Comparison of ENCODE assay signal across 8 cellular contexts in the genomic region with DNA sequence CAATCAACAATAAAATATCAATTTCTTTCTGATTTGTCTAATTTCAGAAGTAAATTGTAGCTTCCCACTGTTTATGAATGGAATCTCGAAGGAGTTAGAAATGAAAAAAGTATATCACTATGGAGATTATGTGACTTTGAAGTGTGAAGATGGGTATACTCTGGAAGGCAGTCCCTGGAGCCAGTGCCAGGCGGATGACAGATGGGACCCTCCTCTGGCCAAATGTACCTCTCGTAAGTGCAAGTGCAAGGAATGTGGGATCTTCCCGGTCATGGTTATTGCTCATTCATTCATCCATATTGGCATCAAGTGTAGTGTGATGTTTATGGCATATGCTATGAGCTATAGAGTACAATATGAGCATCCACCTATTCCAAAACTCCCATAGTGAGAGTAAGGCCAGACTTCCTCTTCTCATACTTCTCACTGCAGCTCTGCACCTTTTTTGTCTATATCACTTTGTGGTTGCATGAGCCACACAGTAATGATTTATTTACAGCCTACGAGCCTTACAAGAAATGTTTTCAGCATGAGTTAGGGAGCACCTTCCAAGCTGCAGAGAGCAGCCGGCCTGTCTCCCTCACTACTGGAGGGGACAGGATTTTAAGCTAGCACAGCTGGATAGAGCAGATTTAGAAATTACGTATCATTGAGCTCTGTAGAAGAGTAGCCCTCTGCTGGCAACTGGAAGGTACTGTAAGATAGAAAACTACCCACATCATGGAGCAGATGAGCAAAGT. TPM values are rescaled to one million over a fixed set of nuclear protein-coding genes. Genes with fewer than 3 reads are reported as not detected.
A peak's percentile ranks its signal among the peaks of the same experiment; 100 is the strongest.
DNase-seq lines count a peak whose midpoint lies in the region; ATAC-seq, FAIRE-seq and TF ChIP-seq lines count a peak whose summit lies in the region.

No MANE protein-coding gene starts in this region.

- CTCF ChIA-PET in OCI-LY7 (lab: Charles Lee; ENCODE audit: unreplicated experiment) (interaction anchor here (0.6 to 1.3 kb wide), 3 partner anchors 9 to 349 kb away, joined by 3 to 4 read pairs (median 3); no protein-coding TSS in a partner anchor), HepG2 (lab: Yijun Ruan, JAX; ENCODE audit: low intra/inter-chr PET ratio, low total read pairs) (interaction anchor here (1.0 to 2.3 kb wide), 2 partner anchors 16 to 41 kb away, joined by 3 to 17 read pairs; no protein-coding TSS in a partner anchor)

- peak; percentile 4 for DNase-seq in activated gamma-delta T cell treated with Interleukin-2 at 50 U/mL for 16 hours
- no peak for DNase-seq in activated gamma-delta T cell (lab: John Stamatoyannopoulos, UW)
- peak; percentile 41 for DNase-seq in HuH-7 (ENCODE audit: low spot score)
- DNase-seq in OCI-LY7 (ENCODE audit: low spot score) = peak; percentile 67
- DNase-seq in cerebellar cortex (ENCODE audit: low spot score) = peak; percentile 13
- peak; percentile 35 for DNase-seq in HepG2 (ENCODE audit: low spot score)
- no peak for DNase-seq in tibial artery

- FAIRE-seq in HepG2 (lab: Jason Lieb, UNC) = peak; percentile 66

- no peaks in the 10 kb centered on the region for H3K9me2 ChIP-seq in OCI-LY7 (ENCODE audit: insufficient read depth, low read length)

- no TSS peak for BruUV-seq in OCI-LY7 (replicated peaks; lab: Mats Ljungman, UMichigan)
- BruUV-seq in HepG2 (replicated peaks; lab: Mats Ljungman, UMichigan) = no TSS peak

- H3K4me2 ChIP-seq in OCI-LY7 (ENCODE audit: low read length) = no peak overlapping the region
- H3K4me2 ChIP-seq in HepG2 (ENCODE audit: low read depth, low read length) = no peak overlapping the region

- TF ChIP-seq CTCF in OCI-LY7 (conservative IDR thresholded peaks at IDR 0.05; ENCODE audit: low read length) (peak; percentile 84), HepG2 (CRISPR knock-in tag; IDR thresholded peaks at IDR 0.05) (peak; percentile 63), tibial artery (IDR thresholded peaks at IDR 0.05) (peak; percentile 39 to 69)

- POLR2A ChIA-PET in OCI-LY7 (lab: Charles Lee) = interaction anchor here (0.7 to 1.5 kb wide), 3 partner anchors 10 to 242 kb away, joined by 5 to 7 read pairs (median 5); no protein-coding TSS in a partner anchor
- POLR2A ChIA-PET in HepG2 (lab: Yijun Ruan, JAX) = no interaction called here

- H3K9me3 ChIP-seq in OCI-LY7 (ENCODE audit: low read length) (no peaks in the 10 kb centered on the region), HepG2 (ENCODE audit: low read length) (no peaks in the 10 kb centered on the region), tibial artery (no peaks in the 10 kb centered on the region)

- H4K20me1 ChIP-seq in OCI-LY7 (ENCODE audit: insufficient read depth, low read length) = no peaks in the 10 kb centered on the region
- H4K20me1 ChIP-seq in HepG2 (ENCODE audit: insufficient read depth, low read length) = no peaks in the 10 kb centered on the region

- H3K27ac ChIP-seq in OCI-LY7 (ENCODE audit: low read depth, low read length, poor library complexity, severe bottlenecking) (no peak overlapping the region), HepG2 (ENCODE audit: extremely low read length, insufficient read depth, low read length) (no peak overlapping the region), tibial artery (no peak overlapping the region)

- H3K27me3 ChIP-seq in HepG2 (ENCODE audit: control insufficient read depth in 1 of 2, insufficient read depth in 2 of 2, low read length in 2 of 2) (no peaks in the 10 kb centered on the region), tibial artery (no peaks in the 10 kb centered on the region)

- peak; percentile 25; the same call in 1 of the 2 replicates for TF ChIP-seq RAD21 in HepG2 (CRISPR knock-in tag; IDR thresholded peaks at IDR 0.05)

- intact Hi-C loops in OCI-LY7 (cut with micrococcal nuclease; ENCODE audit: unreplicated experiment) (no loop called here), HepG2 (cut with micrococcal nuclease; ENCODE audit: unreplicated experiment) (loop anchor here (1.0 to 2.0 kb wide), 2 partner anchors 41 to 79 kb away; no protein-coding TSS in a partner anchor), tibial artery (cut with DNase I; ENCODE audit: low total_unique reads) (no loop called here)

- in situ Hi-C loops in HepG2 (cut with HindIII; ENCODE audit: extremely low pct_ligation_motif_present, low pct_unique_long_range_greater_than_20kb) = no loop called here

- ATAC-seq in GM21619 (IDR thresholded peaks at IDR 0.05; ENCODE audit: unreplicated experiment) (peak; percentile 93), HepG2 (peak; percentile 94)

- H3K4me3 ChIP-seq in OCI-LY7 (ENCODE audit: low read depth, low read length, poor library complexity, severe bottlenecking) (no peak overlapping the region), HepG2 (replicated peaks in 1 of 3; ENCODE audit: insufficient read depth in 1 of 3, low read depth in 2 of 3, low read length in 3 of 3) (no peak overlapping the region), tibial artery (no peak overlapping the region)

- no peak overlapping the region for H3K9ac ChIP-seq in HepG2 (ENCODE audit: insufficient read depth, low read depth, low read length)

- TF ChIP-seq EP300 in HepG2 (IDR thresholded peaks at IDR 0.05; ENCODE audit: low read depth in 2 of 2, low read length in 2 of 2) (no peak), HepG2 (CRISPR knock-in tag; IDR thresholded peaks at IDR 0.05; ENCODE audit: borderline replicate concordance) (no peak)

- no peak for TF ChIP-seq POLR2A in HepG2 (IDR thresholded peaks at IDR 0.05; ENCODE audit: insufficient read depth in 1 of 2, low read depth in 2 of 2, low read length in 2 of 2)

- WGBS in HepG2 (ENCODE audit: low lambda C conversion rate) = 27% methylated on average over 6 of the region's 7 CpGs

- H3K4me1 ChIP-seq in OCI-LY7 (ENCODE audit: insufficient read depth, low read length, poor library complexity, severe bottlenecking) (no peaks in the 10 kb centered on the region), HepG2 (ENCODE audit: insufficient read depth, low read length) (no peaks in the 10 kb centered on the region), tibial artery (no peaks in the 10 kb centered on the region)

- H3K36me3 ChIP-seq in OCI-LY7 (ENCODE audit: insufficient read depth, low read length) (no peaks in the 10 kb centered on the region), HepG2 (replicated peaks in 1 of 2; ENCODE audit: control insufficient read depth in 1 of 2, insufficient read depth in 2 of 2, low read length in 2 of 2) (no peaks in the 10 kb centered on the region), tibial artery (no peaks in the 10 kb centered on the region)

- H2AFZ ChIP-seq in OCI-LY7 (ENCODE audit: low read length) = no peak overlapping the region
- H2AFZ ChIP-seq in HepG2 (ENCODE audit: low read length) = no peak overlapping the region

- no peaks in the 10 kb centered on the region for H3K79me2 ChIP-seq in OCI-LY7 (ENCODE audit: insufficient read depth, low read depth, low read length)
- H3K79me2 ChIP-seq in HepG2 (ENCODE audit: insufficient read depth, low read length) = no peaks in the 10 kb centered on the region

TF ChIP-seq in HepG2, 621 proteins besides CTCF, POLR2A, EP300 and RAD21:
- TF ChIP-seq TAF15 (IDR thresholded peaks at IDR 0.05; ENCODE audit: low read depth, low read length, poor library complexity, severe bottlenecking) (no peak), SKI (IDR thresholded peaks at IDR 0.05; ENCODE audit: partially characterized antibody) (no peak), SMC3 (IDR thresholded peaks at IDR 0.05; ENCODE audit: low read length) (peak; percentile 55), STAG1 (CRISPR knock-in tag; IDR thresholded peaks at IDR 0.05) (peak; percentile 46)
- TF ChIP-seq, protein P1, sequence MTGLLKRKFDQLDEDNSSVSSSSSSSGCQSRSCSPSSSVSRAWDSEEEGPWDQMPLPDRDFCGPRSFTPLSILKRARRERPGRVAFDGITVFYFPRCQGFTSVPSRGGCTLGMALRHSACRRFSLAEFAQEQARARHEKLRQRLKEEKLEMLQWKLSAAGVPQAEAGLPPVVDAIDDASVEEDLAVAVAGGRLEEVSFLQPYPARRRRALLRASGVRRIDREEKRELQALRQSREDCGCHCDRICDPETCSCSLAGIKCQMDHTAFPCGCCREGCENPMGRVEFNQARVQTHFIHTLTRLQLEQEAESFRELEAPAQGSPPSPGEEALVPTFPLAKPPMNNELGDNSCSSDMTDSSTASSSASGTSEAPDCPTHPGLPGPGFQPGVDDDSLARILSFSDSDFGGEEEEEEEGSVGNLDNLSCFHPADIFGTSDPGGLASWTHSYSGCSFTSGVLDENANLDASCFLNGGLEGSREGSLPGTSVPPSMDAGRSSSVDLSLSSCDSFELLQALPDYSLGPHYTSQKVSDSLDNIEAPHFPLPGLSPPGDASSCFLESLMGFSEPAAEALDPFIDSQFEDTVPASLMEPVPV (CRISPR knock-in tag; IDR thresholded peaks at IDR 0.05) = no peak

RNA-seq across cellular contexts. Expression of gene CR1L, which starts 24.9 kb away (rescaled TPM):
- not detected in 2 replicates for total RNA-seq in OCI-LY7 (2014; rRNA removed; shearing (Covaris generic))
- total RNA-seq in OCI-LY7 (2022) = not detected in 2 replicates
- total RNA-seq in HepG2 (2016; rRNA removed; fragmentation: Illumina TruSeq; extraction: Trizol) = not detected in 2 replicates
- not detected in 2 replicates for total RNA-seq in HepG2 (2016; cell fraction: cytosol; rRNA removed; fragmentation: Illumina TruSeq; extraction: Trizol; ENCODE audit: low read depth)
- not detected in 2 replicates for total RNA-seq in HepG2 (2016; cell fraction: insoluble cytoplasmic fraction; rRNA removed; fragmentation: Illumina TruSeq; extraction: Trizol)
- not detected in 2 replicates for total RNA-seq in HepG2 (2016; cell fraction: membrane; rRNA removed; fragmentation: Illumina TruSeq; extraction: Trizol)
- total RNA-seq in HepG2 (2016; cell fraction: nucleus; rRNA removed; fragmentation: Illumina TruSeq; extraction: Trizol) = not detected in 2 replicates
- not detected in 2 replicates for polyA plus RNA-seq in HepG2 (2011; rRNA removed)
- not detected in 2 replicates for polyA plus RNA-seq in HepG2 (2011; cell fraction: cytosol; rRNA removed)
- polyA plus RNA-seq in HepG2 (2011; cell fraction: nucleus; rRNA removed) = not detected in 2 replicates
- polyA plus RNA-seq in HepG2 (2012) = not detected in 2 replicates
- not detected in 2 replicates for polyA plus RNA-seq in HepG2 (2016; cell fraction: cytosol; fragmentation: Illumina TruSeq; extraction: Trizol; ENCODE audit: low read depth)
- not detected in 2 replicates for polyA plus RNA-seq in HepG2 (2016; cell fraction: insoluble cytoplasmic fraction; fragmentation: Illumina TruSeq; extraction: Trizol; ENCODE audit: low read depth)
- not detected in 2 replicates for polyA plus RNA-seq in HepG2 (2016; cell fraction: membrane; fragmentation: Illumina TruSeq; extraction: Trizol; ENCODE audit: low read depth)
- polyA plus RNA-seq in HepG2 (2016; cell fraction: nucleus; fragmentation: Illumina TruSeq; extraction: Trizol; ENCODE audit: insufficient read depth, low read depth) = not detected in 2 replicates
- polyA minus RNA-seq in HepG2 (2011; rRNA and poly(A)+ RNA removed; ENCODE audit: low replicate concordance) = not detected in 2 replicates
- not detected in 2 replicates for polyA minus RNA-seq in HepG2 (2011; cell fraction: cytosol; rRNA and poly(A)+ RNA removed)
- polyA minus RNA-seq in HepG2 (2011; cell fraction: nucleus; rRNA and poly(A)+ RNA removed) = not detected in 2 replicates

Comparison
In these comparisons a context has a peak if more than half of its experiments do, and no peak if none do; other contexts are left out.
1. DNase-seq: peak in activated gamma-delta T cell treated with Interleukin-2 at 50 U/mL for 16 hours (single experiment), HuH-7 (single experiment), OCI-LY7 (single experiment), cerebellar cortex (single experiment) and HepG2 (single experiment); none in activated gamma-delta T cell (single experiment) and tibial artery (0 of 2).
2. Peak in every context shown above with its lines, with median percentiles within 50 percentile points of each other: CTCF ChIP-seq.